15 cellular contexts compared by ENCODE assay signal in genomic region chr3:43043793-43044192, GRCh38.
DNase-seq lines count a peak whose midpoint lies in the region; ATAC-seq and TF ChIP-seq lines count a peak whose summit lies in the region.
"Had no signal": no experiment of that assay in that cellular context is flagged by ENCODE, and none has a peak within 500 bp of the region (broad histone marks: within the 10 kb centered on the region; RNA-seq: fewer than 3 reads in every experiment).

No MANE protein-coding gene starts in this region.

- H3K9me3 ChIP-seq in mucosa of descending colon (peaks cover 32% of the 10 kb centered on the region), uterus (peaks cover 0 to 7% of the 10 kb centered on the region in 2 donors)
- H3K9me3 ChIP-seq: Caco-2 had no signal

- no peak for TF ChIP-seq POLR2A in uterus (IDR thresholded peaks at IDR 0.05)

- H3K4me3 ChIP-seq in mucosa of descending colon (no peak overlapping the region), uterus (no peak overlapping the region)
- H3K4me3 ChIP-seq: BLaER1, GM23248 had no signal

- no peaks in the 10 kb centered on the region for H3K4me1 ChIP-seq in mucosa of descending colon (ENCODE audit: low read depth)
- H3K4me1 ChIP-seq in uterus: no peaks in the 10 kb centered on the region
- H3K4me1 ChIP-seq: BLaER1, Caco-2 had no signal

- TF ChIP-seq CTCF in mucosa of descending colon (IDR thresholded peaks at IDR 0.05) (no peak), omental fat pad (IDR thresholded peaks at IDR 0.05) (no peak), uterus (IDR thresholded peaks at IDR 0.05) (no peak)

- H3K27ac ChIP-seq in uterus: no peak overlapping the region
- H3K27ac ChIP-seq: 22Rv1, BLaER1, GM23248 had no signal

- DNase-seq in cardiac septum (ENCODE audit: low spot score): peak; percentile 24
- DNase-seq in left ventricle myocardium superior: no peak
- DNase-seq in cerebellum (ENCODE audit: low spot score): peak; percentile 74
- peak; percentile 26 for DNase-seq in islet precursor cell
- peak in 6 of 10 donors; percentile 28 to 91 (median 54) for DNase-seq in posterior cingulate gyrus
- DNase-seq in mucosa of descending colon: no peak
- DNase-seq in omental fat pad (ENCODE audit: low spot score): no peak
- DNase-seq in uterus: no peak
- DNase-seq: Caco-2; CD8-positive, alpha-beta memory T cell; DMS53 had no signal

- intact Hi-C loops in cardiac septum (cut with DNase I) (no loop called here), left ventricle myocardium superior (cut with micrococcal nuclease) (no loop called here), posterior cingulate gyrus (cut with DNase I) (no loop called here), mucosa of descending colon (cut with DNase I, micrococcal nuclease) (no loop called here), uterus (cut with DNase I; ENCODE audit: low total_unique reads) (no loop called here)

- H3K36me3 ChIP-seq in mucosa of descending colon (ENCODE audit: low read depth) (no peaks in the 10 kb centered on the region), uterus (no peaks in the 10 kb centered on the region)
- H3K36me3 ChIP-seq: BLaER1 had no signal

- ATAC-seq in left ventricle myocardium superior (no peak), mucosa of descending colon (no peak), omental fat pad (ENCODE audit: low FRiP score) (no peak)
- ATAC-seq: HCT116 had no signal

- no peaks in the 10 kb centered on the region for H3K27me3 ChIP-seq in uterus
- H3K27me3 ChIP-seq: BLaER1 had no signal

Comparison
In these comparisons a context has a peak if more than half of its experiments do, and no peak if none do; other contexts are left out.
1. DNase-seq: peak in cardiac septum (single experiment), cerebellum (single experiment), islet precursor cell (single experiment) and posterior cingulate gyrus (6 of 10); none in left ventricle myocardium superior (single experiment), mucosa of descending colon (0 of 3), omental fat pad (single experiment) and uterus (0 of 2).